In the genomic region with DNA sequence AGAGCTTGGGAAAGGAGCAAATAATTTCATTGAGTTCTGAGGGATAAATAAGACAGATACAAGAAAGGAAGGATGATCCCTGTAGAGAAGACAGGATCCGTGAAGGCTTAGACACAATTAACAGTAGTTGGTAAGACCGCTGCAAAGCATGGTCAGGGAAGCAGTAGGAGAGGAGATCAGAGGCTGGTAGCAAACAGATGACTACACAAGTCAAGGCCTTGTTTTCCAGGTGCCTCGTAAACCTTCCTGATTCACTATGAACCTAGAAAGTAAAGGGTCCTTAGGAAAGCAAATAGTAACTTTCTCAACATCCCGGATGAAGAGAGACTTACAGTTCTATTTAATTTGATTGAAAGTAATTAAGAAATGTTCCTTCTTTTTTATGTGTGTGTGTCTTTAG, we compare ENCODE assay signal across 30 cellular contexts.
"Had no signal": no experiment of that assay in that cellular context is flagged by ENCODE, and none has a peak within 500 bp of the region (broad histone marks: within the 10 kb centered on the region; RNA-seq: fewer than 3 reads in every experiment).

No MANE protein-coding gene starts in this region.

- H3K9me3 Mint-ChIP-seq: activated naive CD4-positive, alpha-beta T cell treated with anti-CD3 and anti-CD28 coated beads for 36 hours; activated naive CD4-positive, alpha-beta T cell treated with anti-CD3 and anti-CD28 coated beads, Interleukin-2, amount 50 U/mL, for 24 hours; activated naive CD8-positive, alpha-beta T cell treated with anti-CD3 and anti-CD28 coated beads for 36 hours; activated naive CD8-positive, alpha-beta T cell treated with anti-CD3 and anti-CD28 coated beads, Interleukin-2, amount 50 U/mL, for 24 hours; activated T-helper 1 cell treated with anti-CD3 and anti-CD28 coated beads, Interleukin-12 subunit alpha, Interleukin-12 subunit beta, Interleukin-2, Interleukin-4 antibody, amounts not matched to agents 30 ng/mL and 10 ng/mL and 1 ng/mL, durations not matched to agents 14 hours and 24 hours and 36 hours; activated T-helper 2 cell treated with anti-CD3 and anti-CD28 coated beads, Interferon-gamma antibody, Interleukin-2, Interleukin-4, amounts not matched to agents 10 μg/mL and 5 μg/mL and 100 μg/mL, durations not matched to agents 14 hours and 24 hours and 36 hours; T-helper 2 cell treated with Interferon-gamma antibody and Interleukin-4, amounts not matched to agents 5 μg/mL and 100 μg/mL, for 36 hours had no signal

- H3K27ac Mint-ChIP-seq: activated CD4-positive, alpha-beta memory T cell treated with anti-CD3 and anti-CD28 coated beads for 36 hours; activated CD8-positive, alpha-beta memory T cell treated with anti-CD3 and anti-CD28 coated beads, Interleukin-2, amount 10 ng/mL, durations not matched to agents 7 days and 5 days; activated CD8-positive, alpha-beta T cell treated with anti-CD3 and anti-CD28 coated beads, Interleukin-2, amount 10 ng/mL, durations not matched to agents 7 days and 5 days; activated naive CD4-positive, alpha-beta T cell treated with anti-CD3 and anti-CD28 coated beads for 36 hours; activated naive CD4-positive, alpha-beta T cell treated with anti-CD3 and anti-CD28 coated beads, Interleukin-2, amount 50 U/mL, for 24 hours; activated naive CD8-positive, alpha-beta T cell treated with anti-CD3 and anti-CD28 coated beads for 36 hours; activated naive CD8-positive, alpha-beta T cell treated with anti-CD3 and anti-CD28 coated beads, Interleukin-2, amount 50 U/mL, for 24 hours; activated T-helper 1 cell treated with anti-CD3 and anti-CD28 coated beads, Interleukin-12 subunit alpha, Interleukin-12 subunit beta, Interleukin-2, Interleukin-4 antibody, amounts not matched to agents 30 ng/mL and 10 ng/mL and 1 ng/mL, durations not matched to agents 14 hours and 24 hours and 36 hours; activated T-helper 2 cell treated with anti-CD3 and anti-CD28 coated beads, Interferon-gamma antibody, Interleukin-2, Interleukin-4, amounts not matched to agents 10 μg/mL and 5 μg/mL and 100 μg/mL, durations not matched to agents 14 hours and 24 hours and 36 hours; T-helper 17 cell; T-helper 2 cell treated with Interferon-gamma antibody and Interleukin-4, amounts not matched to agents 5 μg/mL and 100 μg/mL, for 36 hours; WTC11 had no signal

- H3K9me3 ChIP-seq: adrenal gland, body of pancreas, colonic mucosa had no signal

- H3K4me1 Mint-ChIP-seq: activated CD8-positive, alpha-beta memory T cell treated with anti-CD3 and anti-CD28 coated beads, Interleukin-2, amount 10 ng/mL, durations not matched to agents 7 days and 5 days; activated naive CD4-positive, alpha-beta T cell treated with anti-CD3 and anti-CD28 coated beads, Interleukin-2, amount 50 U/mL, for 24 hours; activated naive CD8-positive, alpha-beta T cell treated with anti-CD3 and anti-CD28 coated beads for 36 hours; T-helper 17 cell; WTC11 had no signal

- H3K27ac ChIP-seq: adrenal gland, body of pancreas, colonic mucosa had no signal

- ATAC-seq: activated CD8-positive, alpha-beta memory T cell treated with anti-CD3 and anti-CD28 coated beads, Interleukin-2, amount 10 ng/mL, durations not matched to agents 7 days and 5 days; activated CD8-positive, alpha-beta T cell treated with anti-CD3 and anti-CD28 coated beads, Interleukin-2, amount 10 ng/mL, durations not matched to agents 7 days and 5 days; activated naive CD8-positive, alpha-beta T cell treated with anti-CD3 and anti-CD28 coated beads, Interleukin-2, amount 50 U/mL, for 24 hours; body of pancreas; esophagus mucosa; T-helper 17 cell; WTC11 had no signal

- H3K4me1 ChIP-seq: body of pancreas, colonic mucosa had no signal

- H3K27me3 ChIP-seq: adrenal gland, body of pancreas, colonic mucosa had no signal

- DNase-seq: activated CD4-positive, alpha-beta memory T cell treated with anti-CD3 and anti-CD28 coated beads for 36 hours; activated CD4-positive, alpha-beta T cell treated with anti-CD3 and anti-CD28 coated beads for 1 hour; activated CD4-positive, alpha-beta T cell treated with anti-CD3 and anti-CD28 coated beads for 4 hours; activated CD8-positive, alpha-beta memory T cell treated with anti-CD3 and anti-CD28 coated beads, Interleukin-2, amount 10 ng/mL, durations not matched to agents 7 days and 5 days; activated CD8-positive, alpha-beta memory T cell treated with anti-CD3 and anti-CD28 coated beads, Interleukin-2, amount 50 U/mL, for 4 hours; activated CD8-positive, alpha-beta T cell treated with anti-CD3 and anti-CD28 coated beads, Interleukin-2, amount 10 ng/mL, durations not matched to agents 7 days and 5 days; activated effector memory CD4-positive, alpha-beta T cell treated with anti-CD3 and anti-CD28 coated beads, Interleukin-2, amount 50 U/mL, for 16 hours; activated naive CD4-positive, alpha-beta T cell treated with anti-CD3 and anti-CD28 coated beads for 36 hours; activated naive CD8-positive, alpha-beta T cell treated with anti-CD3 and anti-CD28 coated beads for 36 hours; activated naive CD8-positive, alpha-beta T cell treated with anti-CD3 and anti-CD28 coated beads, Interleukin-2, amount 50 U/mL, for 24 hours; activated T-cell treated with anti-CD3 and anti-CD28 coated beads, Interleukin-2, amount 50 U/mL, for 1 hour; activated T-cell treated with anti-CD3 and anti-CD28 coated beads, Interleukin-2, amount 50 U/mL, for 48 hours; adrenal gland; amygdala; aorta; body of pancreas; caudate nucleus; cerebellar nuclear complex; colonic mucosa; effector CD8-positive, alpha-beta T cell; head of caudate nucleus; T-helper 1 cell; T-helper 17 cell; T1000 had no signal

- H3K4me3 Mint-ChIP-seq: activated CD4-positive, alpha-beta memory T cell treated with anti-CD3 and anti-CD28 coated beads for 36 hours; activated CD8-positive, alpha-beta memory T cell treated with anti-CD3 and anti-CD28 coated beads, Interleukin-2, amount 10 ng/mL, durations not matched to agents 7 days and 5 days; activated CD8-positive, alpha-beta T cell treated with anti-CD3 and anti-CD28 coated beads, Interleukin-2, amount 10 ng/mL, durations not matched to agents 7 days and 5 days; activated naive CD4-positive, alpha-beta T cell treated with anti-CD3 and anti-CD28 coated beads for 36 hours; activated naive CD4-positive, alpha-beta T cell treated with anti-CD3 and anti-CD28 coated beads, Interleukin-2, amount 50 U/mL, for 24 hours; activated naive CD8-positive, alpha-beta T cell treated with anti-CD3 and anti-CD28 coated beads for 36 hours; activated naive CD8-positive, alpha-beta T cell treated with anti-CD3 and anti-CD28 coated beads, Interleukin-2, amount 50 U/mL, for 24 hours; activated T-helper 1 cell treated with anti-CD3 and anti-CD28 coated beads, Interleukin-12 subunit alpha, Interleukin-12 subunit beta, Interleukin-2, Interleukin-4 antibody, amounts not matched to agents 30 ng/mL and 10 ng/mL and 1 ng/mL, durations not matched to agents 14 hours and 24 hours and 36 hours; T-helper 17 cell; T-helper 2 cell treated with Interferon-gamma antibody and Interleukin-4, amounts not matched to agents 5 μg/mL and 100 μg/mL, for 36 hours; WTC11 had no signal

- H3K27me3 Mint-ChIP-seq: activated CD4-positive, alpha-beta memory T cell treated with anti-CD3 and anti-CD28 coated beads for 36 hours; activated CD8-positive, alpha-beta memory T cell treated with anti-CD3 and anti-CD28 coated beads, Interleukin-2, amount 10 ng/mL, durations not matched to agents 7 days and 5 days; activated naive CD4-positive, alpha-beta T cell treated with anti-CD3 and anti-CD28 coated beads, Interleukin-2, amount 50 U/mL, for 24 hours; T-helper 17 cell had no signal

- H3K4me3 ChIP-seq: adrenal gland, body of pancreas, colonic mucosa had no signal

- H3K36me3 Mint-ChIP-seq: activated CD4-positive, alpha-beta memory T cell treated with anti-CD3 and anti-CD28 coated beads for 36 hours; activated CD8-positive, alpha-beta memory T cell treated with anti-CD3 and anti-CD28 coated beads, Interleukin-2, amount 10 ng/mL, durations not matched to agents 7 days and 5 days; activated naive CD4-positive, alpha-beta T cell treated with anti-CD3 and anti-CD28 coated beads, Interleukin-2, amount 50 U/mL, for 24 hours; activated naive CD8-positive, alpha-beta T cell treated with anti-CD3 and anti-CD28 coated beads for 36 hours; WTC11 had no signal

- H3K36me3 ChIP-seq: adrenal gland, colonic mucosa had no signal
